15 cellular contexts compared by ENCODE assay signal in genomic region chr2:190978389-190979053, GRCh38. TPM values are rescaled to one million over a fixed set of nuclear protein-coding genes. Genes with fewer than 3 reads are reported as not detected.
DNase-seq lines count a peak whose midpoint lies in the region; ATAC-seq, FAIRE-seq and TF ChIP-seq lines count a peak whose summit lies in the region.
"Had no signal": no experiment of that assay in that cellular context is flagged by ENCODE, and none has a peak within 500 bp of the region (broad histone marks: within the 10 kb centered on the region; RNA-seq: fewer than 3 reads in every experiment).

No MANE protein-coding gene starts in this region.

- no peak for FAIRE-seq in GM12878 (lab: Jason Lieb, UNC)
- FAIRE-seq: G401.6 had no signal

- TF ChIP-seq CTCF in IMR-90 (conservative IDR thresholded peaks at IDR 0.05; ENCODE audit: low read depth, low read length) (no peak), GM12878 (IDR thresholded peaks at IDR 0.05 in 2 of 3, conservative IDR thresholded peaks at IDR 0.05 in 1 of 3; ENCODE audit: control insufficient read depth in 2 of 3, extremely low read depth in 1 of 3, insufficient read depth in 1 of 3, low read depth in 3 of 3, low read length in 3 of 3) (no peak), osteoblast (IDR thresholded peaks at IDR 0.05; ENCODE audit: extremely low read depth, low read depth, low read length) (no peak)

- no peak overlapping the region for H2BK15ac ChIP-seq in IMR-90 (ENCODE audit: low read depth, low read length)

- H3K9me3 Mint-ChIP-seq in activated CD4-positive, alpha-beta memory T cell treated with anti-CD3 and anti-CD28 coated beads for 36 hours: no peaks in the 10 kb centered on the region
- no peaks in the 10 kb centered on the region for H3K9me3 Mint-ChIP-seq in activated CD4-positive, alpha-beta memory T cell treated with anti-CD3 and anti-CD28 coated beads, Interleukin-2, amount 10 ng/mL, durations not matched to agents 7 days and 5 days
- no peaks in the 10 kb centered on the region for H3K9me3 Mint-ChIP-seq in immature natural killer cell
- H3K9me3 Mint-ChIP-seq: GM23338 had no signal

- in situ Hi-C loops in IMR-90 (cut with MboI; ENCODE audit: low sequenced_read_pairs): no loop called here
- in situ Hi-C loops in GM12878 (cut with MboI): no loop called here

- H3K4me1 ChIP-seq in IMR-90 (ENCODE audit: control insufficient read depth, insufficient read depth, low read length) (peaks cover 5% of the 10 kb centered on the region), GM12878 (ENCODE audit: control insufficient read depth, insufficient read depth, low read length) (no peaks in the 10 kb centered on the region), osteoblast (ENCODE audit: insufficient read depth, low read length) (peaks cover 15% of the 10 kb centered on the region)
- H3K4me1 ChIP-seq: sigmoid colon had no signal

- no peak overlapping the region for H2AK9ac ChIP-seq in IMR-90 (replicated peaks; ENCODE audit: low read depth, low read length, poor library complexity)

- H3K18ac ChIP-seq in IMR-90 (ENCODE audit: low read depth, low read length): no peak overlapping the region

- H3K27ac Mint-ChIP-seq in activated CD4-positive, alpha-beta memory T cell treated with anti-CD3 and anti-CD28 coated beads for 36 hours: peak overlapping the region; percentile 24
- no peak overlapping the region for H3K27ac Mint-ChIP-seq in activated CD4-positive, alpha-beta memory T cell treated with anti-CD3 and anti-CD28 coated beads, Interleukin-2, amount 10 ng/mL, durations not matched to agents 7 days and 5 days
- H3K27ac Mint-ChIP-seq in immature natural killer cell: peak overlapping the region in 1 of 6 donors; percentile 51
- H3K27ac Mint-ChIP-seq: GM23338 had no signal

- H3K4ac ChIP-seq in IMR-90 (ENCODE audit: low read depth, low read length): no peak overlapping the region

- H3K27me3 ChIP-seq in IMR-90 (ENCODE audit: control insufficient read depth, insufficient read depth, low read length): no peaks in the 10 kb centered on the region
- H3K27me3 ChIP-seq in GM12878 (replicated peaks in 1 of 2; ENCODE audit: control insufficient read depth in 2 of 2, insufficient read depth in 2 of 2, low read length in 1 of 2): no peaks in the 10 kb centered on the region
- no peaks in the 10 kb centered on the region for H3K27me3 ChIP-seq in osteoblast (ENCODE audit: insufficient read depth, low read length)
- H3K27me3 ChIP-seq: cardiac muscle cell, sigmoid colon, tibial artery had no signal

- H3K79me1 ChIP-seq in IMR-90 (ENCODE audit: low read depth in 1 of 2, low read length in 2 of 2): peaks cover 0 to 18% of the 10 kb centered on the region in 2 experiments; a peak in 3 of 4 replicates

- no peak overlapping the region for H4K8ac ChIP-seq in IMR-90 (ENCODE audit: low read depth in 2 of 2, low read length in 2 of 2)

- peaks cover 53% of the 10 kb centered on the region for H3K36me3 ChIP-seq in IMR-90 (ENCODE audit: control insufficient read depth, insufficient read depth, low read length)
- peaks cover 52 to 92% of the 10 kb centered on the region in 2 experiments for H3K36me3 ChIP-seq in GM12878 (ENCODE audit: control insufficient read depth in 2 of 2, insufficient read depth in 2 of 2, low read length in 1 of 2)
- peaks cover 100% of the 10 kb centered on the region for H3K36me3 ChIP-seq in osteoblast (ENCODE audit: insufficient read depth, low read length)

- TF ChIP-seq EP300 in GM12878 (IDR thresholded peaks at IDR 0.05; ENCODE audit: borderline replicate concordance in 1 of 2, control insufficient read depth in 1 of 2, low read depth in 2 of 2, low read length in 2 of 2): no peak

- TF ChIP-seq POLR2A in IMR-90 (IDR thresholded peaks at IDR 0.05; ENCODE audit: low read depth, low read length) (no peak), GM12878 (IDR thresholded peaks at IDR 0.05; ENCODE audit: low read depth, low read length) (peak; percentile 73)

- dilution Hi-C loops in IMR-90 (cut with HindIII; ENCODE audit: low sequenced_read_pairs, unreplicated experiment): no loop called here

- POLR2A ChIA-PET in activated CD4-positive, alpha-beta memory T cell treated with anti-CD3 and anti-CD28 coated beads for 36 hours (lab: Charles Lee): interaction anchor here (0.6 kb wide), 1 partner anchor 20 kb away, joined by 3 read pairs; no protein-coding TSS in a partner anchor
- POLR2A ChIA-PET in activated CD4-positive, alpha-beta memory T cell treated with anti-CD3 and anti-CD28 coated beads, Interleukin-2, amount 10 ng/mL, durations not matched to agents 7 days and 5 days (lab: Charles Lee): interaction anchor here (2.0 to 2.6 kb wide), 2 partner anchors 10 to 15 kb away, joined by 9 read pairs; no protein-coding TSS in a partner anchor
- POLR2A ChIA-PET in IMR-90 (lab: Charles Lee; ENCODE audit: unreplicated experiment): no interaction called here
- POLR2A ChIA-PET in GM12878 (lab: Charles Lee): interaction anchor here (1.8 kb wide), 1 partner anchor 9 kb away, joined by 4 read pairs; no protein-coding TSS in a partner anchor

- TF ChIP-seq RAD21 in IMR-90 (IDR thresholded peaks at IDR 0.05; ENCODE audit: low read length): no peak
- no peak for TF ChIP-seq RAD21 in GM12878 (IDR thresholded peaks at IDR 0.05; ENCODE audit: insufficient read depth, low read depth, low read length)

- no peak overlapping the region for H3K9ac ChIP-seq in IMR-90 (ENCODE audit: low read depth, low read length)
- no peak overlapping the region for H3K9ac ChIP-seq in GM12878 (ENCODE audit: control insufficient read depth, insufficient read depth, low read length)

- H2AFZ ChIP-seq in IMR-90 (replicated peaks; ENCODE audit: low read length, poor library complexity) (no peak overlapping the region), GM12878 (ENCODE audit: control insufficient read depth, low read depth, low read length) (no peak overlapping the region), osteoblast (ENCODE audit: low read length) (no peak overlapping the region)
- H2AFZ ChIP-seq: GM23338 had no signal

- H3K23ac ChIP-seq in IMR-90 (ENCODE audit: low read depth, low read length): no peak overlapping the region

- WGBS in IMR-90 (ENCODE audit: extremely low coverage in 2 of 2, insufficient read length in 1 of 2), 2 experiments: 100% methylated on average over 4 of the region's 17 CpGs; no CpG with 5 or more reads in 1 of the 2 experiments
- WGBS in GM12878 (ENCODE audit: insufficient coverage, insufficient replicate concordance, low lambda C conversion rate, missing lambda C conversion rate): 95% methylated on average over 17 of the region's 17 CpGs

- no peak overlapping the region for H4K91ac ChIP-seq in IMR-90 (ENCODE audit: insufficient read depth, low read depth, low read length)

- ATAC-seq in IMR-90 (ENCODE audit: low read depth) (no peak), GM12878 (no peak; the same call in 2 of the 3 replicates), GM19455 (IDR thresholded peaks at IDR 0.05; ENCODE audit: unreplicated experiment) (no peak)
- ATAC-seq: GM23338 had no signal

- H3K14ac ChIP-seq in IMR-90 (replicated peaks; ENCODE audit: low read depth, low read length): no peak overlapping the region

- no peak overlapping the region for H3K56ac ChIP-seq in IMR-90 (ENCODE audit: extremely low read depth, insufficient read depth, low read length)

- no peak for DNase-seq in activated CD4-positive, alpha-beta memory T cell treated with anti-CD3 and anti-CD28 coated beads for 36 hours
- no peak for DNase-seq in activated CD4-positive, alpha-beta memory T cell treated with anti-CD3 and anti-CD28 coated beads, Interleukin-2, amount 10 ng/mL, durations not matched to agents 7 days and 5 days
- DNase-seq in IMR-90 (peak; percentile 85), GM12878 (ENCODE audit: low read depth, low spot score) (no peak), osteoblast (ENCODE audit: insufficient read length, low spot score, missing footprints) (no peak), immature natural killer cell (no peak), cardiac septum (ENCODE audit: low spot score) (no peak)
- DNase-seq: NCI-H1436, sigmoid colon, SW 1271, tibial artery had no signal

- CTCF ChIA-PET in activated CD4-positive, alpha-beta memory T cell treated with anti-CD3 and anti-CD28 coated beads for 36 hours (lab: Charles Lee): interaction anchor here (0.6 kb wide), 1 partner anchor 15 kb away, joined by 3 read pairs; no protein-coding TSS in a partner anchor
- CTCF ChIA-PET in activated CD4-positive, alpha-beta memory T cell treated with anti-CD3 and anti-CD28 coated beads, Interleukin-2, amount 10 ng/mL, durations not matched to agents 7 days and 5 days (lab: Charles Lee): no interaction called here
- CTCF ChIA-PET in IMR-90 (lab: Yijun Ruan, JAX): no interaction called here
- CTCF ChIA-PET in GM12878 (lab: Yijun Ruan, JAX): interaction anchor here (0.6 to 1.0 kb wide), 3 partner anchors 51 to 220 kb away, joined by 3 to 5 read pairs (median 3); no protein-coding TSS in a partner anchor

- H2BK5ac ChIP-seq in IMR-90 (ENCODE audit: low read depth, low read length, poor library complexity, severe bottlenecking): no peak overlapping the region

- H3K4me3 Mint-ChIP-seq in activated CD4-positive, alpha-beta memory T cell treated with anti-CD3 and anti-CD28 coated beads for 36 hours: no peak overlapping the region
- H3K4me3 Mint-ChIP-seq in activated CD4-positive, alpha-beta memory T cell treated with anti-CD3 and anti-CD28 coated beads, Interleukin-2, amount 10 ng/mL, durations not matched to agents 7 days and 5 days: no peak overlapping the region
- no peak overlapping the region for H3K4me3 Mint-ChIP-seq in immature natural killer cell
- H3K4me3 Mint-ChIP-seq: GM23338 had no signal

- H3K4me1 Mint-ChIP-seq in activated CD4-positive, alpha-beta memory T cell treated with anti-CD3 and anti-CD28 coated beads for 36 hours (ENCODE audit: low read depth): peaks cover 54% of the 10 kb centered on the region
- peaks cover 51% of the 10 kb centered on the region for H3K4me1 Mint-ChIP-seq in activated CD4-positive, alpha-beta memory T cell treated with anti-CD3 and anti-CD28 coated beads, Interleukin-2, amount 10 ng/mL, durations not matched to agents 7 days and 5 days
- peaks cover 0 to 12% of the 10 kb centered on the region in 2 donors for H3K4me1 Mint-ChIP-seq in immature natural killer cell
- H3K4me1 Mint-ChIP-seq: GM23338 had no signal

- H3K27ac ChIP-seq in IMR-90 (ENCODE audit: insufficient read depth, low read length) (no peak overlapping the region), GM12878 (ENCODE audit: control insufficient read depth, insufficient read depth) (no peak overlapping the region), osteoblast (ENCODE audit: low read depth, low read length) (peak overlapping the region; percentile 15)
- H3K27ac ChIP-seq: cardiac muscle cell, sigmoid colon, tibial artery had no signal

- no peak overlapping the region; the same call in 1 of the 2 replicates for H2AK5ac ChIP-seq in IMR-90 (ENCODE audit: low read depth, low read length)

- H3K9me3 ChIP-seq in IMR-90 (ENCODE audit: control insufficient read depth, insufficient read depth, low read length) (no peaks in the 10 kb centered on the region), GM12878 (replicated peaks; ENCODE audit: control insufficient read depth, insufficient read depth, low read length) (no peaks in the 10 kb centered on the region), osteoblast (ENCODE audit: low read depth, low read length) (no peaks in the 10 kb centered on the region)
- H3K9me3 ChIP-seq: sigmoid colon, tibial artery had no signal

- H3K4me2 ChIP-seq in IMR-90 (ENCODE audit: low read depth, low read length): no peak overlapping the region
- no peak overlapping the region for H3K4me2 ChIP-seq in GM12878 (ENCODE audit: control insufficient read depth, insufficient read depth)
- H3K4me2 ChIP-seq in osteoblast (ENCODE audit: insufficient read depth, low read length): no peak overlapping the region
- H3K4me2 ChIP-seq: GM23338 had no signal

- H4K20me1 ChIP-seq in IMR-90 (ENCODE audit: insufficient read depth, low read length) (peaks cover 36% of the 10 kb centered on the region), GM12878 (ENCODE audit: control insufficient read depth, insufficient read depth) (peaks cover 16% of the 10 kb centered on the region), osteoblast (ENCODE audit: insufficient read depth, low read length) (peaks cover 26% of the 10 kb centered on the region)

- peaks cover 15% of the 10 kb centered on the region for H3K9me1 ChIP-seq in IMR-90 (ENCODE audit: insufficient read depth, low read length)

- RAD21 ChIA-PET in GM12878 (lab: Charles Lee; ENCODE audit: unreplicated experiment): no interaction called here

- intact Hi-C loops in activated CD4-positive, alpha-beta memory T cell treated with anti-CD3 and anti-CD28 coated beads for 36 hours (cut with micrococcal nuclease): loop anchor here (5.0 kb wide), 1 partner anchor 34 kb away; the partner anchor contains the start of gene STAT1
- intact Hi-C loops in IMR-90 (cut with micrococcal nuclease) (no loop called here), GM12878 (cut with micrococcal nuclease; ENCODE audit: unreplicated experiment) (no loop called here), cardiac septum (cut with DNase I) (no loop called here)

- H3K79me2 ChIP-seq in GM12878 (ENCODE audit: control insufficient read depth, insufficient read depth, low read length): no peaks in the 10 kb centered on the region
- no peaks in the 10 kb centered on the region for H3K79me2 ChIP-seq in osteoblast (ENCODE audit: insufficient read depth, low read length)

- SMC1A ChIA-PET in GM12878 (lab: Charles Lee; ENCODE audit: uncharacterized antibody, unreplicated experiment): interaction anchor here (0.6 kb wide), 1 partner anchor 59 kb away, joined by 3 read pairs; no protein-coding TSS in a partner anchor

- H3K4me3 ChIP-seq in IMR-90 (ENCODE audit: insufficient read depth, low read depth, low read length): no peak overlapping the region
- H3K4me3 ChIP-seq in GM12878: no peak overlapping the region
- no peak overlapping the region for H3K4me3 ChIP-seq in osteoblast (ENCODE audit: insufficient read depth, low read length)
- H3K4me3 ChIP-seq: cardiac muscle cell, GM23338, sigmoid colon, tibial artery had no signal

- no peak overlapping the region for H2BK120ac ChIP-seq in IMR-90 (ENCODE audit: low read depth, low read length)

- H2BK20ac ChIP-seq in IMR-90 (ENCODE audit: low read depth, low read length): no peak overlapping the region

- H3K36me3 Mint-ChIP-seq in activated CD4-positive, alpha-beta memory T cell treated with anti-CD3 and anti-CD28 coated beads for 36 hours: peaks cover 91% of the 10 kb centered on the region
- H3K36me3 Mint-ChIP-seq in activated CD4-positive, alpha-beta memory T cell treated with anti-CD3 and anti-CD28 coated beads, Interleukin-2, amount 10 ng/mL, durations not matched to agents 7 days and 5 days (ENCODE audit: low read depth): peaks cover 96% of the 10 kb centered on the region
- peaks cover 59 to 91% (median 63%) of the 10 kb centered on the region in 3 donors for H3K36me3 Mint-ChIP-seq in immature natural killer cell

- BruUV-seq in IMR-90 (replicated peaks; lab: Mats Ljungman, UMichigan) (no TSS peak), GM12878 (replicated peaks; lab: Mats Ljungman, UMichigan) (no TSS peak)

- H3K27me3 Mint-ChIP-seq in activated CD4-positive, alpha-beta memory T cell treated with anti-CD3 and anti-CD28 coated beads for 36 hours: no peaks in the 10 kb centered on the region
- no peaks in the 10 kb centered on the region for H3K27me3 Mint-ChIP-seq in activated CD4-positive, alpha-beta memory T cell treated with anti-CD3 and anti-CD28 coated beads, Interleukin-2, amount 10 ng/mL, durations not matched to agents 7 days and 5 days
- H3K27me3 Mint-ChIP-seq in immature natural killer cell (ENCODE audit: low read depth in 3 of 3): peaks cover 0 to 2% (median 2%) of the 10 kb centered on the region in 3 donors

- no peak overlapping the region for H4K5ac ChIP-seq in IMR-90 (ENCODE audit: low read depth, low read length)

RNA-seq across cellular contexts. Expression of gene STAT1, which starts 35.5 kb away (rescaled TPM):
- 100 to 1,000 TPM; 309 to 314 TPM for total RNA-seq in activated CD4-positive, alpha-beta memory T cell treated with anti-CD3 and anti-CD28 coated beads for 36 hours
- 100 to 1,000 TPM; 540 to 547 TPM for total RNA-seq in activated CD4-positive, alpha-beta memory T cell treated with anti-CD3 and anti-CD28 coated beads, Interleukin-2, amount 10 ng/mL, durations not matched to agents 7 days and 5 days
- total RNA-seq in IMR-90 (2012; rRNA removed) (67.9 and 80.3 TPM in 2 replicates), GM12878 (2014; rRNA removed) (266 and 304 TPM in 2 replicates), GM12878 (2014; rRNA removed; fragmentation: Illumina TruSeq; extraction: Trizol) (249 and 277 TPM in 2 replicates), GM12878 (2021) (309 and 336 TPM in 2 replicates), osteoblast (447 and 530 TPM in 2 replicates), cardiac septum (53.2 TPM)
- polyA plus RNA-seq in IMR-90 (2012; rRNA removed) (42.6 and 43.2 TPM in 2 replicates), GM12878 (2011; rRNA removed) (398 and 422 TPM in 2 replicates), GM12878 (2014; fragmentation: Illumina TruSeq; extraction: Trizol) (337 and 410 TPM in 2 replicates), GM12878 (2014; fragmentation: Nextera tagmentation; extraction: Ambion mirVana) (100 to 1,000 TPM in 1 of 2 experiments, 10 to 100 TPM in 1; 81.8 to 102 TPM), GM12878 (2014; rRNA removed) (243 and 305 TPM in 2 replicates), GM12878 (2016; fragmentation: Nextera tagmentation; extraction: Ambion mirVana) (100 to 1,000 TPM; 318 to 326 TPM), immature natural killer cell (100 to 1,000 TPM in 1 of 3 donors, 10 to 100 TPM in 2; 79.4 to 121 (median 99.4) TPM)
- 17.3 and 19.3 TPM in 2 replicates for polyA plus RNA-seq in IMR-90 (2012; cell fraction: cytosol; rRNA removed)
- 17.0 and 40.3 TPM in 2 replicates for polyA plus RNA-seq in IMR-90 (2012; cell fraction: nucleus; rRNA removed; ENCODE audit: low replicate concordance)
- total RNA-seq in GM12878 (2013; cell fraction: nucleolus; rRNA removed): 234 and 236 TPM in 2 replicates
- 185 TPM for polyA plus RNA-seq in GM12878 (2011; ENCODE audit: low read depth)
- polyA plus RNA-seq in GM12878 (2011; cell fraction: cytosol; rRNA removed): 272 and 306 TPM in 2 replicates
- polyA plus RNA-seq in GM12878 (2011; cell fraction: nucleus; rRNA removed): 395 and 414 TPM in 2 replicates
- 237 and 268 TPM in 2 replicates for polyA plus RNA-seq in GM12878 (2012)
- 452 and 493 TPM in 2 replicates for polyA minus RNA-seq in GM12878 (2011; rRNA and poly(A)+ RNA removed)
- 179 and 200 TPM in 2 replicates for polyA minus RNA-seq in GM12878 (2011; cell fraction: cytosol; rRNA and poly(A)+ RNA removed)
- 391 and 520 TPM in 2 replicates for polyA minus RNA-seq in GM12878 (2011; cell fraction: nucleus; rRNA and poly(A)+ RNA removed)

Comparison
In these comparisons a context has a peak if more than half of its experiments do, and no peak if none do; other contexts are left out.
1. CTCF ChIA-PET loops: an anchor here in activated CD4-positive, alpha-beta memory T cell treated with anti-CD3 and anti-CD28 coated beads for 36 hours (0.6 kb wide) and GM12878 (0.6 to 1.0 kb wide); none called in activated CD4-positive, alpha-beta memory T cell treated with anti-CD3 and anti-CD28 coated beads, Interleukin-2, amount 10 ng/mL, durations not matched to agents 7 days and 5 days and IMR-90.